1 cellular context compared by ENCODE assay signal in genomic region chr7:112450807-112451661, GRCh38.
A peak's percentile ranks its signal among the peaks of the same experiment; 100 is the strongest.
TF ChIP-seq lines count a peak whose summit lies in the region.

No MANE protein-coding gene starts in this region.

TF ChIP-seq in GM12878, 131 proteins besides CTCF, POLR2A, EP300 and RAD21 (continued from another document and continues in another):
- TF ChIP-seq DPF2 (IDR thresholded peaks at IDR 0.05) (no peak; the same call in 1 of the 2 replicates), IKZF1 (conservative IDR thresholded peaks at IDR 0.05) (peak; percentile 95), KLF5 (IDR thresholded peaks at IDR 0.05; ENCODE audit: partially characterized antibody) (no peak), POU2F2 (IDR thresholded peaks at IDR 0.05; ENCODE audit: borderline replicate concordance, low read depth, low read length) (peak; percentile 94; the same call in 2 of the 3 replicates), PAX5 (IDR thresholded peaks at IDR 0.05; ENCODE audit: borderline replicate concordance, low read depth, low read length) (0 out of 2 replicates have a peak, but pooled peaks have one; percentile 7), MYB (IDR thresholded peaks at IDR 0.05; ENCODE audit: borderline replicate concordance, low read depth, low read length) (no peak), NR2F1 (conservative IDR thresholded peaks at IDR 0.05) (no peak), YBX1 (IDR thresholded peaks at IDR 0.05) (no peak), CREB1 (IDR thresholded peaks at IDR 0.05; ENCODE audit: low read depth) (peak; percentile 88), MXI1 (IDR thresholded peaks at IDR 0.05; ENCODE audit: low read depth, low read length) (peak; percentile 87; the same call in 1 of the 2 replicates), ZNF24 (IDR thresholded peaks at IDR 0.05) (no peak), RFX5 (IDR thresholded peaks at IDR 0.05; ENCODE audit: low read depth, low read length) (no peak), IRF5 (IDR thresholded peaks at IDR 0.05; ENCODE audit: borderline replicate concordance) (peak; percentile 81), ZNF687 (IDR thresholded peaks at IDR 0.05) (no peak), NRF1 (conservative IDR thresholded peaks at IDR 0.05; ENCODE audit: low read depth, low read length) (no peak), TBL1XR1 (IDR thresholded peaks at IDR 0.05; ENCODE audit: low read depth, low read length) (peak; percentile 80), IKZF2 (IDR thresholded peaks at IDR 0.05) (peak; percentile 36 to 46; a peak in 1 of 4 replicates), ZNF384 (IDR thresholded peaks at IDR 0.05; ENCODE audit: borderline replicate concordance, low read depth, low read length) (no peak), SREBF2 (IDR thresholded peaks at IDR 0.05; ENCODE audit: low read length) (no peak), WRNIP1 (IDR thresholded peaks at IDR 0.05; ENCODE audit: borderline replicate concordance, low read depth, low read length) (no peak), ATF7 (IDR thresholded peaks at IDR 0.05; ENCODE audit: low read depth) (no peak), POLR2AphosphoS2 (IDR thresholded peaks at IDR 0.05; ENCODE audit: low read depth, low read length) (no peak), ZBTB33 (IDR thresholded peaks at IDR 0.05) (no peak), HDGF (IDR thresholded peaks at IDR 0.05) (0 out of 2 replicates have a peak, but pooled peaks have one; percentile 12), STAT1 (conservative IDR thresholded peaks at IDR 0.05) (no peak; the same call in 1 of the 2 replicates), GATAD2B (conservative IDR thresholded peaks at IDR 0.05; ENCODE audit: low read depth) (peak; percentile 59; the same call in 1 of the 2 replicates), RELB (IDR thresholded peaks at IDR 0.05; ENCODE audit: low read depth) (no peak), SREBF1 (IDR thresholded peaks at IDR 0.05; ENCODE audit: low read length) (no peak), EED (IDR thresholded peaks at IDR 0.05; ENCODE audit: low read depth) (peak; percentile 51; the same call in 1 of the 2 replicates), CHD2 (IDR thresholded peaks at IDR 0.05; ENCODE audit: borderline replicate concordance, low read depth, low read length) (peak; percentile 100), HCFC1 (IDR thresholded peaks at IDR 0.05; ENCODE audit: low read length) (peak; percentile 98), BRCA1 (IDR thresholded peaks at IDR 0.05; ENCODE audit: low read depth, low read length) (peak; percentile 90), SMARCA5 (IDR thresholded peaks at IDR 0.05) (0 out of 2 replicates have a peak, but pooled peaks have one; percentile 13), SP1 (IDR thresholded peaks at IDR 0.05; ENCODE audit: low read depth, low read length) (peak; percentile 12), SMC3 (IDR thresholded peaks at IDR 0.05; ENCODE audit: borderline replicate concordance, low read length) (no peak), NFYA (IDR thresholded peaks at IDR 0.05; ENCODE audit: borderline replicate concordance, low read depth, low read length) (no peak), BHLHE40 (IDR thresholded peaks at IDR 0.05; ENCODE audit: borderline replicate concordance in 1 of 2, low read depth in 2 of 2, low read length in 1 of 2) (peak; percentile 53 to 72; a peak in 1 of 4 replicates), FOXK2 (IDR thresholded peaks at IDR 0.05) (no peak), EGR1 (IDR thresholded peaks at IDR 0.05; ENCODE audit: borderline replicate concordance in 1 of 2, low read depth in 2 of 2, low read length in 2 of 2) (no peak), SUPT20H (IDR thresholded peaks at IDR 0.05; ENCODE audit: borderline replicate concordance, control insufficient read depth, low read depth, low read length) (no peak), CREM (IDR thresholded peaks at IDR 0.05; ENCODE audit: low read depth) (peak; percentile 68)
- TF ChIP-seq, protein P1, sequence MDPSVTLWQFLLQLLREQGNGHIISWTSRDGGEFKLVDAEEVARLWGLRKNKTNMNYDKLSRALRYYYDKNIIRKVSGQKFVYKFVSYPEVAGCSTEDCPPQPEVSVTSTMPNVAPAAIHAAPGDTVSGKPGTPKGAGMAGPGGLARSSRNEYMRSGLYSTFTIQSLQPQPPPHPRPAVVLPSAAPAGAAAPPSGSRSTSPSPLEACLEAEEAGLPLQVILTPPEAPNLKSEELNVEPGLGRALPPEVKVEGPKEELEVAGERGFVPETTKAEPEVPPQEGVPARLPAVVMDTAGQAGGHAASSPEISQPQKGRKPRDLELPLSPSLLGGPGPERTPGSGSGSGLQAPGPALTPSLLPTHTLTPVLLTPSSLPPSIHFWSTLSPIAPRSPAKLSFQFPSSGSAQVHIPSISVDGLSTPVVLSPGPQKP (IDR thresholded peaks at IDR 0.05; ENCODE audit: low read depth, low read length) = no peak
- TF ChIP-seq, protein P2, sequence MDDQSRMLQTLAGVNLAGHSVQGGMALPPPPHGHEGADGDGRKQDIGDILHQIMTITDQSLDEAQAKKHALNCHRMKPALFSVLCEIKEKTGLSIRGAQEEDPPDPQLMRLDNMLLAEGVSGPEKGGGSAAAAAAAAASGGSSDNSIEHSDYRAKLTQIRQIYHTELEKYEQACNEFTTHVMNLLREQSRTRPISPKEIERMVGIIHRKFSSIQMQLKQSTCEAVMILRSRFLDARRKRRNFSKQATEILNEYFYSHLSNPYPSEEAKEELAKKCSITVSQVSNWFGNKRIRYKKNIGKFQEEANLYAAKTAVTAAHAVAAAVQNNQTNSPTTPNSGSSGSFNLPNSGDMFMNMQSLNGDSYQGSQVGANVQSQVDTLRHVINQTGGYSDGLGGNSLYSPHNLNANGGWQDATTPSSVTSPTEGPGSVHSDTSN (IDR thresholded peaks at IDR 0.05; ENCODE audit: insufficient replicate concordance, low read depth, low read length) = no peak
- TF ChIP-seq, protein P3, sequence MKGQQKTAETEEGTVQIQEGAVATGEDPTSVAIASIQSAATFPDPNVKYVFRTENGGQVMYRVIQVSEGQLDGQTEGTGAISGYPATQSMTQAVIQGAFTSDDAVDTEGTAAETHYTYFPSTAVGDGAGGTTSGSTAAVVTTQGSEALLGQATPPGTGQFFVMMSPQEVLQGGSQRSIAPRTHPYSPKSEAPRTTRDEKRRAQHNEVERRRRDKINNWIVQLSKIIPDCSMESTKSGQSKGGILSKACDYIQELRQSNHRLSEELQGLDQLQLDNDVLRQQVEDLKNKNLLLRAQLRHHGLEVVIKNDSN (IDR thresholded peaks at IDR 0.05; ENCODE audit: borderline replicate concordance, extremely low read length, insufficient read depth, low read depth, low read length) = no peak
- TF ChIP-seq, protein P4, sequence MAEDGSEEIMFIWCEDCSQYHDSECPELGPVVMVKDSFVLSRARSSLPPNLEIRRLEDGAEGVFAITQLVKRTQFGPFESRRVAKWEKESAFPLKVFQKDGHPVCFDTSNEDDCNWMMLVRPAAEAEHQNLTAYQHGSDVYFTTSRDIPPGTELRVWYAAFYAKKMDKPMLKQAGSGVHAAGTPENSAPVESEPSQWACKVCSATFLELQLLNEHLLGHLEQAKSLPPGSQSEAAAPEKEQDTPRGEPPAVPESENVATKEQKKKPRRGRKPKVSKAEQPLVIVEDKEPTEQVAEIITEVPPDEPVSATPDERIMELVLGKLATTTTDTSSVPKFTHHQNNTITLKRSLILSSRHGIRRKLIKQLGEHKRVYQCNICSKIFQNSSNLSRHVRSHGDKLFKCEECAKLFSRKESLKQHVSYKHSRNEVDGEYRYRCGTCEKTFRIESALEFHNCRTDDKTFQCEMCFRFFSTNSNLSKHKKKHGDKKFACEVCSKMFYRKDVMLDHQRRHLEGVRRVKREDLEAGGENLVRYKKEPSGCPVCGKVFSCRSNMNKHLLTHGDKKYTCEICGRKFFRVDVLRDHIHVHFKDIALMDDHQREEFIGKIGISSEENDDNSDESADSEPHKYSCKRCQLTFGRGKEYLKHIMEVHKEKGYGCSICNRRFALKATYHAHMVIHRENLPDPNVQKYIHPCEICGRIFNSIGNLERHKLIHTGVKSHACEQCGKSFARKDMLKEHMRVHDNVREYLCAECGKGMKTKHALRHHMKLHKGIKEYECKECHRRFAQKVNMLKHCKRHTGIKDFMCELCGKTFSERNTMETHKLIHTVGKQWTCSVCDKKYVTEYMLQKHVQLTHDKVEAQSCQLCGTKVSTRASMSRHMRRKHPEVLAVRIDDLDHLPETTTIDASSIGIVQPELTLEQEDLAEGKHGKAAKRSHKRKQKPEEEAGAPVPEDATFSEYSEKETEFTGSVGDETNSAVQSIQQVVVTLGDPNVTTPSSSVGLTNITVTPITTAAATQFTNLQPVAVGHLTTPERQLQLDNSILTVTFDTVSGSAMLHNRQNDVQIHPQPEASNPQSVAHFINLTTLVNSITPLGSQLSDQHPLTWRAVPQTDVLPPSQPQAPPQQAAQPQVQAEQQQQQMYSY (CRISPR knock-in tag; IDR thresholded peaks at IDR 0.05) = no peak
- TF ChIP-seq, protein P5, sequence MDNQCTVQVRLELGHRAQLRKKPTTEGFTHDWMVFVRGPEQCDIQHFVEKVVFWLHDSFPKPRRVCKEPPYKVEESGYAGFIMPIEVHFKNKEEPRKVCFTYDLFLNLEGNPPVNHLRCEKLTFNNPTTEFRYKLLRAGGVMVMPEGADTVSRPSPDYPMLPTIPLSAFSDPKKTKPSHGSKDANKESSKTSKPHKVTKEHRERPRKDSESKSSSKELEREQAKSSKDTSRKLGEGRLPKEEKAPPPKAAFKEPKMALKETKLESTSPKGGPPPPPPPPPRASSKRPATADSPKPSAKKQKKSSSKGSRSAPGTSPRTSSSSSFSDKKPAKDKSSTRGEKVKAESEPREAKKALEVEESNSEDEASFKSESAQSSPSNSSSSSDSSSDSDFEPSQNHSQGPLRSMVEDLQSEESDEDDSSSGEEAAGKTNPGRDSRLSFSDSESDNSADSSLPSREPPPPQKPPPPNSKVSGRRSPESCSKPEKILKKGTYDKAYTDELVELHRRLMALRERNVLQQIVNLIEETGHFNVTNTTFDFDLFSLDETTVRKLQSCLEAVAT (IDR thresholded peaks at IDR 0.05) = no peak
- TF ChIP-seq, protein P6, sequence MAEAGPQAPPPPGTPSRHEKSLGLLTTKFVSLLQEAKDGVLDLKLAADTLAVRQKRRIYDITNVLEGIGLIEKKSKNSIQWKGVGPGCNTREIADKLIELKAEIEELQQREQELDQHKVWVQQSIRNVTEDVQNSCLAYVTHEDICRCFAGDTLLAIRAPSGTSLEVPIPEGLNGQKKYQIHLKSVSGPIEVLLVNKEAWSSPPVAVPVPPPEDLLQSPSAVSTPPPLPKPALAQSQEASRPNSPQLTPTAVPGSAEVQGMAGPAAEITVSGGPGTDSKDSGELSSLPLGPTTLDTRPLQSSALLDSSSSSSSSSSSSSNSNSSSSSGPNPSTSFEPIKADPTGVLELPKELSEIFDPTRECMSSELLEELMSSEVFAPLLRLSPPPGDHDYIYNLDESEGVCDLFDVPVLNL (IDR thresholded peaks at IDR 0.05; ENCODE audit: low read depth, low read length) = no peak
